8 cellular contexts compared by ENCODE assay signal in genomic region chr5:172901012-172901780, GRCh38. TPM values are rescaled to one million over a fixed set of nuclear protein-coding genes. Genes with fewer than 3 reads are reported as not detected.
A peak's percentile ranks its signal among the peaks of the same experiment; 100 is the strongest.
DNase-seq lines count a peak whose midpoint lies in the region; ATAC-seq and TF ChIP-seq lines count a peak whose summit lies in the region.

No MANE protein-coding gene starts in this region.

- H3K4me3 Mint-ChIP-seq in Calu3 (ENCODE audit: low read depth, unreplicated experiment) = no peak overlapping the region

- DNase-seq in Calu3 = peak; percentile 43
- DNase-seq in amniotic epithelial cell (ENCODE audit: low read depth) = peak; percentile 99
- peak; percentile 61 for DNase-seq in hepatocyte (ENCODE audit: low spot score)
- DNase-seq in sciatic nerve (ENCODE audit: low spot score) = no peak
- no peak for DNase-seq in SIG-M5 treated with dmso at 0.1 percent for 504 hours (lab: John Stamatoyannopoulos, UW; ENCODE audit: unreplicated experiment)
- no peak for DNase-seq in NCI-H2227 (lab: John Stamatoyannopoulos, UW; ENCODE audit: unreplicated experiment)

- no peak overlapping the region for H2AFZ ChIP-seq in hepatocyte

- H3K27ac ChIP-seq in hepatocyte = peak overlapping the region; percentile 99

- intact Hi-C loops in Calu3 (cut with micrococcal nuclease; ENCODE audit: unreplicated experiment) = loop anchor here (5.0 to 10.0 kb wide), 2 partner anchors 66 to 169 kb away; partner anchors contain the start of gene ERGIC1
- intact Hi-C loops in sciatic nerve (cut with DNase I) = no loop called here

- H3K36me3 ChIP-seq in hepatocyte (replicated peaks; ENCODE audit: insufficient read depth, low read depth) = no peaks in the 10 kb centered on the region

- no peaks in the 10 kb centered on the region for H3K79me2 ChIP-seq in hepatocyte

- TF ChIP-seq CTCF in Calu3 (IDR thresholded peaks at IDR 0.05; ENCODE audit: unreplicated experiment) (no peak), hepatocyte (IDR thresholded peaks at IDR 0.05; ENCODE audit: poor library complexity) (no peak)

- H3K9me3 ChIP-seq in hepatocyte (ENCODE audit: low read depth) = no peaks in the 10 kb centered on the region

- WGBS in hepatocyte (ENCODE audit: low lambda C conversion rate, missing lambda C conversion rate) = 60% methylated on average over 10 of the region's 10 CpGs

- CTCF ChIA-PET in Calu3 (lab: Charles Lee) = interaction anchor here (1.3 kb wide), 1 partner anchor 187 kb away, joined by 3 read pairs; no protein-coding TSS in a partner anchor

- H3K4me1 ChIP-seq in hepatocyte (ENCODE audit: insufficient read depth) = peaks cover 55% of the 10 kb centered on the region

- no peaks in the 10 kb centered on the region for H3K9me2 ChIP-seq in hepatocyte (replicated peaks; ENCODE audit: insufficient read depth)

- H3K27ac Mint-ChIP-seq in Calu3 (ENCODE audit: unreplicated experiment) = no peak overlapping the region

- H3K4me2 ChIP-seq in hepatocyte = no peak overlapping the region

- ATAC-seq in sciatic nerve = peak; percentile 33
- no peak for ATAC-seq in GM21381 (IDR thresholded peaks at IDR 0.05; ENCODE audit: unreplicated experiment)
- no peak for ATAC-seq in GM21423 (IDR thresholded peaks at IDR 0.05; ENCODE audit: unreplicated experiment)

- no peaks in the 10 kb centered on the region for H3K27me3 Mint-ChIP-seq in Calu3 (ENCODE audit: unreplicated experiment)

- H4K20me1 ChIP-seq in hepatocyte (ENCODE audit: insufficient read depth, poor library complexity, severe bottlenecking) = no peaks in the 10 kb centered on the region

- no peaks in the 10 kb centered on the region for H3K27me3 ChIP-seq in hepatocyte

- H3K9me3 Mint-ChIP-seq in Calu3 (ENCODE audit: low read depth, unreplicated experiment) = no peaks in the 10 kb centered on the region

- H3K4me1 Mint-ChIP-seq in Calu3 (ENCODE audit: low read depth, unreplicated experiment) = peaks cover 45% of the 10 kb centered on the region

- no TSS peak for BruUV-seq in Calu3 (replicated peaks; lab: Mats Ljungman, UMichigan)

- H3K36me3 Mint-ChIP-seq in Calu3 (ENCODE audit: insufficient read depth, unreplicated experiment) = peaks cover 74% of the 10 kb centered on the region

- H3K4me3 ChIP-seq in hepatocyte = no peak overlapping the region

RNA-seq across cellular contexts. Expression of gene RPL26L1, which starts 58.0 kb away (rescaled TPM):
- total RNA-seq in Calu3 (2022) (59.4 and 62.7 TPM in 2 replicates), hepatocyte (48.0 and 51.5 TPM in 2 replicates), sciatic nerve (24.7 TPM)
- 55.2 and 69.1 TPM in 2 replicates for polyA plus RNA-seq in hepatocyte

Comparison
In these comparisons a context has a peak if more than half of its experiments do, and no peak if none do; other contexts are left out.
1. DNase-seq: peak in Calu3 (single experiment), amniotic epithelial cell (single experiment) and hepatocyte (single experiment); none in sciatic nerve (single experiment), SIG-M5 treated with dmso at 0.1 percent for 504 hours (single experiment) and NCI-H2227 (single experiment).